2 cellular contexts compared by ENCODE assay signal in the genomic region with DNA sequence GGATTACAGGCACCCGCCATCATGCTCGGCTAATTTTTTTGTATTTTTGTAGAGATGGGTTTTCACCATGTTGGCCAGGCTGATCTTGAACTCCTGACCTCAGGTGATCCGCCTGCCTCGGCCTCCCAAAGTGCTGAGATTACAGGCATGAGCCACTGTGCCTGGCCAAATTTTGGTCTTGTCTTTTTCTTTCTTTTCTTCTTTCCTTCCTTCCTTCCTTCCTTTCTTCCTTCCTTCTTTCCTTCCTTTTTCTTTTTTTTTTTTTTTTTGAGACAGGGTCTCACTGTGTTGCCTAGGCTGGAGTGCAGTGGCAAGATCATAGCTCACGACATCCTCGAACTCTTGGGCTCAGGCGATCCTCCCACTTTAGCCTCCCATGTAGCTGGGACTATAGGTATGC. TPM values are rescaled to one million over a fixed set of nuclear protein-coding genes. Genes with fewer than 3 reads are reported as not detected.
"Had no signal": no experiment of that assay in that cellular context is flagged by ENCODE, and none has a peak within 500 bp of the region (broad histone marks: within the 10 kb centered on the region; RNA-seq: fewer than 3 reads in every experiment).

No MANE protein-coding gene starts in this region.

RNA-seq across cellular contexts. Expression of gene DOC2A, which starts 4.6 kb away (rescaled TPM):
- total RNA-seq: G401 had no signal

RNA-seq across cellular contexts. Expression of gene C16orf92, which starts 7.5 kb away (rescaled TPM):
- total RNA-seq: G401, GM12878 had no signal
